In genomic region chr19:35107541-35107939, GRCh38 we compare ENCODE assay signal across 2 cellular contexts.
A peak's percentile ranks its signal among the peaks of the same experiment; 100 is the strongest.
TF ChIP-seq lines count a peak whose summit lies in the region.

No MANE protein-coding gene starts in this region.

TF ChIP-seq in HepG2, 621 proteins besides CTCF, POLR2A, EP300 and RAD21 (continues in another document):
- TF ChIP-seq ELF1 (CRISPR knock-in tag; IDR thresholded peaks at IDR 0.05) (peak; percentile 49; the same call in 1 of the 2 replicates), ERF (CRISPR knock-in tag; IDR thresholded peaks at IDR 0.05) (peak; percentile 60; the same call in 1 of the 2 replicates), POLR2AphosphoS5 (IDR thresholded peaks at IDR 0.05; ENCODE audit: low read depth, low read length) (no peak), ZNF343 (CRISPR knock-in tag; IDR thresholded peaks at IDR 0.05) (no peak), TBX3 (IDR thresholded peaks at IDR 0.05; ENCODE audit: borderline replicate concordance) (no peak), ZNF792 (CRISPR knock-in tag; IDR thresholded peaks at IDR 0.05) (0 out of 2 replicates have a peak, but pooled peaks have one; percentile 49), ZBTB21 (CRISPR knock-in tag; IDR thresholded peaks at IDR 0.05) (no peak), MEIS2 (CRISPR knock-in tag; IDR thresholded peaks at IDR 0.05) (peak; percentile 34; the same call in 1 of the 2 replicates), SP1 (IDR thresholded peaks at IDR 0.05) (no peak), SP1 (CRISPR knock-in tag; IDR thresholded peaks at IDR 0.05) (peak; percentile 47; the same call in 1 of the 2 replicates), ZSCAN21 (CRISPR knock-in tag; IDR thresholded peaks at IDR 0.05; ENCODE audit: borderline replicate concordance) (no peak), ZBTB10 (CRISPR knock-in tag; IDR thresholded peaks at IDR 0.05; ENCODE audit: borderline replicate concordance) (no peak), MLX (CRISPR knock-in tag; IDR thresholded peaks at IDR 0.05) (0 out of 2 replicates have a peak, but pooled peaks have one; percentile 15), IRX3 (CRISPR knock-in tag; IDR thresholded peaks at IDR 0.05; ENCODE audit: borderline replicate concordance, low read depth) (no peak), ZNF484 (CRISPR knock-in tag; IDR thresholded peaks at IDR 0.05; ENCODE audit: borderline replicate concordance, low read depth) (no peak), SAP130 (CRISPR knock-in tag; IDR thresholded peaks at IDR 0.05; ENCODE audit: low read depth) (peak; percentile 75), CEBPG (CRISPR knock-in tag; IDR thresholded peaks at IDR 0.05) (peak; percentile 13; the same call in 1 of the 2 replicates)
- TF ChIP-seq, protein P1, sequence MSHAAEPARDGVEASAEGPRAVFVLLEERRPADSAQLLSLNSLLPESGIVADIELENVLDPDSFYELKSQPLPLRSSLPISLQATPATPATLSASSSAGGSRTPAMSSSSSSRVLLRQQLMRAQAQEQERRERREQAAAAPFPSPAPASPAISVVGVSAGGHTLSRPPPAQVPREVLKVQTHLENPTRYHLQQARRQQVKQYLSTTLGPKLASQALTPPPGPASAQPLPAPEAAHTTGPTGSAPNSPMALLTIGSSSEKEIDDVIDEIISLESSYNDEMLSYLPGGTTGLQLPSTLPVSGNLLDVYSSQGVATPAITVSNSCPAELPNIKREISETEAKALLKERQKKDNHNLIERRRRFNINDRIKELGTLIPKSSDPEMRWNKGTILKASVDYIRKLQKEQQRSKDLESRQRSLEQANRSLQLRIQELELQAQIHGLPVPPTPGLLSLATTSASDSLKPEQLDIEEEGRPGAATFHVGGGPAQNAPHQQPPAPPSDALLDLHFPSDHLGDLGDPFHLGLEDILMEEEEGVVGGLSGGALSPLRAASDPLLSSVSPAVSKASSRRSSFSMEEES (CRISPR knock-in tag; IDR thresholded peaks at IDR 0.05), result 0 out of 2 replicates have a peak, but pooled peaks have one; percentile 16
- TF ChIP-seq, protein P2, sequence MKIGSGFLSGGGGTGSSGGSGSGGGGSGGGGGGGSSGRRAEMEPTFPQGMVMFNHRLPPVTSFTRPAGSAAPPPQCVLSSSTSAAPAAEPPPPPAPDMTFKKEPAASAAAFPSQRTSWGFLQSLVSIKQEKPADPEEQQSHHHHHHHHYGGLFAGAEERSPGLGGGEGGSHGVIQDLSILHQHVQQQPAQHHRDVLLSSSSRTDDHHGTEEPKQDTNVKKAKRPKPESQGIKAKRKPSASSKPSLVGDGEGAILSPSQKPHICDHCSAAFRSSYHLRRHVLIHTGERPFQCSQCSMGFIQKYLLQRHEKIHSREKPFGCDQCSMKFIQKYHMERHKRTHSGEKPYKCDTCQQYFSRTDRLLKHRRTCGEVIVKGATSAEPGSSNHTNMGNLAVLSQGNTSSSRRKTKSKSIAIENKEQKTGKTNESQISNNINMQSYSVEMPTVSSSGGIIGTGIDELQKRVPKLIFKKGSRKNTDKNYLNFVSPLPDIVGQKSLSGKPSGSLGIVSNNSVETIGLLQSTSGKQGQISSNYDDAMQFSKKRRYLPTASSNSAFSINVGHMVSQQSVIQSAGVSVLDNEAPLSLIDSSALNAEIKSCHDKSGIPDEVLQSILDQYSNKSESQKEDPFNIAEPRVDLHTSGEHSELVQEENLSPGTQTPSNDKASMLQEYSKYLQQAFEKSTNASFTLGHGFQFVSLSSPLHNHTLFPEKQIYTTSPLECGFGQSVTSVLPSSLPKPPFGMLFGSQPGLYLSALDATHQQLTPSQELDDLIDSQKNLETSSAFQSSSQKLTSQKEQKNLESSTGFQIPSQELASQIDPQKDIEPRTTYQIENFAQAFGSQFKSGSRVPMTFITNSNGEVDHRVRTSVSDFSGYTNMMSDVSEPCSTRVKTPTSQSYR (CRISPR knock-in tag; IDR thresholded peaks at IDR 0.05; ENCODE audit: borderline replicate concordance), result peak; percentile 59; the same call in 1 of the 2 replicates
- TF ChIP-seq, protein P3, sequence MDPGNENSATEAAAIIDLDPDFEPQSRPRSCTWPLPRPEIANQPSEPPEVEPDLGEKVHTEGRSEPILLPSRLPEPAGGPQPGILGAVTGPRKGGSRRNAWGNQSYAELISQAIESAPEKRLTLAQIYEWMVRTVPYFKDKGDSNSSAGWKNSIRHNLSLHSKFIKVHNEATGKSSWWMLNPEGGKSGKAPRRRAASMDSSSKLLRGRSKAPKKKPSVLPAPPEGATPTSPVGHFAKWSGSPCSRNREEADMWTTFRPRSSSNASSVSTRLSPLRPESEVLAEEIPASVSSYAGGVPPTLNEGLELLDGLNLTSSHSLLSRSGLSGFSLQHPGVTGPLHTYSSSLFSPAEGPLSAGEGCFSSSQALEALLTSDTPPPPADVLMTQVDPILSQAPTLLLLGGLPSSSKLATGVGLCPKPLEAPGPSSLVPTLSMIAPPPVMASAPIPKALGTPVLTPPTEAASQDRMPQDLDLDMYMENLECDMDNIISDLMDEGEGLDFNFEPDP (CRISPR knock-in tag; conservative IDR thresholded peaks at IDR 0.05), result no peak

TF ChIP-seq in SK-N-SH treated with all-trans-retinoic acid at 6 μM for 48 hours, 23 proteins besides CTCF, POLR2A, EP300 and RAD21:
- TF ChIP-seq ZC3H10 (CRISPR knock-in tag; IDR thresholded peaks at IDR 0.05), result no peak
- no peak for TF ChIP-seq POU6F1 (CRISPR knock-in tag; IDR thresholded peaks at IDR 0.05; ENCODE audit: borderline replicate concordance, low read depth)
- TF ChIP-seq, protein P4, sequence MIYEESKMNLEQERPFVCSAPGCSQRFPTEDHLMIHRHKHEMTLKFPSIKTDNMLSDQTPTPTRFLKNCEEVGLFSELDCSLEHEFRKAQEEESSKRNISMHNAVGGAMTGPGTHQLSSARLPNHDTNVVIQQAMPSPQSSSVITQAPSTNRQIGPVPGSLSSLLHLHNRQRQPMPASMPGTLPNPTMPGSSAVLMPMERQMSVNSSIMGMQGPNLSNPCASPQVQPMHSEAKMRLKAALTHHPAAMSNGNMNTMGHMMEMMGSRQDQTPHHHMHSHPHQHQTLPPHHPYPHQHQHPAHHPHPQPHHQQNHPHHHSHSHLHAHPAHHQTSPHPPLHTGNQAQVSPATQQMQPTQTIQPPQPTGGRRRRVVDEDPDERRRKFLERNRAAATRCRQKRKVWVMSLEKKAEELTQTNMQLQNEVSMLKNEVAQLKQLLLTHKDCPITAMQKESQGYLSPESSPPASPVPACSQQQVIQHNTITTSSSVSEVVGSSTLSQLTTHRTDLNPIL (CRISPR knock-in tag; IDR thresholded peaks at IDR 0.05; ENCODE audit: low read depth), result no peak
- no peak for TF ChIP-seq PATZ1 (CRISPR knock-in tag; IDR thresholded peaks at IDR 0.05; ENCODE audit: borderline replicate concordance)
- TF ChIP-seq, protein P5, sequence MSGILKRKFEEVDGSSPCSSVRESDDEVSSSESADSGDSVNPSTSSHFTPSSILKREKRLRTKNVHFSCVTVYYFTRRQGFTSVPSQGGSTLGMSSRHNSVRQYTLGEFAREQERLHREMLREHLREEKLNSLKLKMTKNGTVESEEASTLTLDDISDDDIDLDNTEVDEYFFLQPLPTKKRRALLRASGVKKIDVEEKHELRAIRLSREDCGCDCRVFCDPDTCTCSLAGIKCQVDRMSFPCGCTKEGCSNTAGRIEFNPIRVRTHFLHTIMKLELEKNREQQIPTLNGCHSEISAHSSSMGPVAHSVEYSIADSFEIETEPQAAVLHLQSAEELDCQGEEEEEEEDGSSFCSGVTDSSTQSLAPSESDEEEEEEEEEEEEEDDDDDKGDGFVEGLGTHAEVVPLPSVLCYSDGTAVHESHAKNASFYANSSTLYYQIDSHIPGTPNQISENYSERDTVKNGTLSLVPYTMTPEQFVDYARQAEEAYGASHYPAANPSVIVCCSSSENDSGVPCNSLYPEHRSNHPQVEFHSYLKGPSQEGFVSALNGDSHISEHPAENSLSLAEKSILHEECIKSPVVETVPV (CRISPR knock-in tag; IDR thresholded peaks at IDR 0.05), result no peak
- TF ChIP-seq BACH2 (CRISPR knock-in tag; IDR thresholded peaks at IDR 0.05; ENCODE audit: borderline replicate concordance), result no peak
- no peak for TF ChIP-seq ZNF8 (CRISPR knock-in tag; IDR thresholded peaks at IDR 0.05)
